ENCODE assay signal across 1 cellular context in the genomic region with DNA sequence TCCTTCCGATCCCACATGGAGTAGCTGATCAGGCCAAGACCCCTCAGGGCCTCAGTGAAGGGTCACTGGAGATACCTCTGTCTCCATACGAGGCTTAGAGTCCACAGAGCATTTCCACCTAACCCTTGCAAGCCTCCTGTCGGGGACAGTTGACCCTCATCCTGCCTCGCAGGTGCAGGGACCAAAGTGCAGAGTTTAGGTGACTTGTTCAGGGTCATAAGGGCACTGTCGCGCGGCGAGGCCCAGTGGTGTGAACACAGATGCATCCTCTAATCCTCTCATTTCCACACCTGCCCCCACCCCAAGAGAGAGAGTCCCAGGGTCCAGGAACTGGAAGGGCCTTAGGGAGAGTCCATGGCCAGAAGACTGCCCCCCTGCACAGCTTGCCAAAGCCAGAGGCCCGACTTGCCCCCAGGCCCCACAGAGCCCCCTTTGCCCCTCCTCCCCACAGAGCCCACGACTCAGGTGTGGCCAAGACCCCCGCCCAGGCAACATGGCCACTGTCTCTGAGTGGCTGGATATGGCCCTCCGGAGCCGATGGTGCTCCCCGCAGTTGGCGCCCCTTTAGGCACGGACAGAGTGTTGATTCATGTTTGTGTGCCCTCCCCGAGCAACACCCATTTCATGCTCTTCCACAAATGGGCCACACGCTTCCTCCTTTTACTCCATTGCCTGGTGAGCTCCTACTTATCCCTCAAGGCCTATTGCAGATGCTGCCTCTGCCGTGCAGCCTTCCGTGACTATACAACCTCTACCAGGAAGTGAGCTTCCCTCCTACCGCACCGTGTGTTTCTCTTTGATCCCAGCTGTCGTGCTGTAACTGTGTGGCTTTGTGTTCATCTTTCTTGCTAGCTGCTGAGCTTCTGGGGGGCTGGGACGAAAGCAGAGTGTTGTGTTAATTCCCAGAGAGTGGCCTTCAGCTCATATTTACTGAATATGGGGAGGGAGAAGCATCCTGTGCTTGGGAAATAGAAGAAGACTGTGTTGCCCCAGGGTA.
TF ChIP-seq lines count a peak whose summit lies in the region.

No MANE protein-coding gene starts in this region.

TF ChIP-seq in K562, 482 proteins besides CTCF, POLR2A, EP300 and RAD21:
- no peak for TF ChIP-seq MXD1 (CRISPR knock-in tag; IDR thresholded peaks at IDR 0.05; ENCODE audit: borderline replicate concordance, poor library complexity, severe bottlenecking)
- TF ChIP-seq ZNF695 (CRISPR knock-in tag; IDR thresholded peaks at IDR 0.05) = no peak
- TF ChIP-seq POLR3G (IDR thresholded peaks at IDR 0.05; ENCODE audit: extremely low read depth, insufficient read length, insufficient replicate concordance) = no peak
- TF ChIP-seq SP2 (IDR thresholded peaks at IDR 0.05; ENCODE audit: extremely low read depth, low read depth, low read length, poor library complexity, severe bottlenecking) = no peak
- no peak for TF ChIP-seq KDM4B (IDR thresholded peaks at IDR 0.05; ENCODE audit: borderline replicate concordance in 2 of 2, low read depth in 1 of 2)
- TF ChIP-seq ZNF282 (CRISPR knock-in tag; IDR thresholded peaks at IDR 0.05) = no peak
- TF ChIP-seq SMARCA5 (IDR thresholded peaks at IDR 0.05) = peak; percentile 29; the same call in 1 of the 2 replicates
- TF ChIP-seq ZNF696 (CRISPR knock-in tag; conservative IDR thresholded peaks at IDR 0.05) = no peak
- no peak for TF ChIP-seq RFX1 (IDR thresholded peaks at IDR 0.05)
- TF ChIP-seq ETV5 (CRISPR knock-in tag; IDR thresholded peaks at IDR 0.05; ENCODE audit: low read depth) = no peak
- TF ChIP-seq ZNF592 (IDR thresholded peaks at IDR 0.05) = no peak
- no peak for TF ChIP-seq GTF2F1 (IDR thresholded peaks at IDR 0.05; ENCODE audit: low read depth, low read length)
- peak; percentile 95 for TF ChIP-seq ZFP36 (IDR thresholded peaks at IDR 0.05; ENCODE audit: low read depth, low read length, partially characterized antibody)
- no peak for TF ChIP-seq ZZZ3 (IDR thresholded peaks at IDR 0.05)
- TF ChIP-seq NFE2L1 (tag; IDR thresholded peaks at IDR 0.05; ENCODE audit: borderline replicate concordance, low read depth) = no peak
TF ChIP-seq in K562: peak in this region for 2.
